In the genomic region with DNA sequence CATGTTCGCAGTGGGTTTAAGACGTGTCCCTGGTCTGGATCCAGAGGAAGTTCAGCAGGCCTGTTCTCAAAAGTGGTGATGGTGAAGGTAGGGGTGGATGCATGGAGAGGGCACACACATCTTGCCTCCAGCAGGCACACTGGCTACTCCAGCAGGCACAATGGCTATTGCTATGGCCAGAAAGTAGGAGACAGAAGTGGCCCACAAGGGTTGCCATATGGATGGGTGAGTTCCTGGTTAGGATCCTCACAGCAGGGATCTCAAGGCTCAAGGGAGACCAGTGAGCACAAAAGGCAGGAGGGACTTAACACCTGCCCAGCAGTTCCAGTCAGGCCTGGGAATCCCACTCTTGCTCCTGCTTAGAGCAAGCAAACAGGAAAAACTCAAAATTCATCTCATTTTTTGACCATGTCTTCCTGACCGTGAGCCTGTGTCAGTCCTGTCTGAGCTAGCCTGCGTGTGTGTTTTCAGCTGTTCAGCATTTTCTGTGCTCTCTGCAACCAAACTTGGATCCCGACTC, we compare ENCODE assay signal across 10 cellular contexts.
DNase-seq lines count a peak whose midpoint lies in the region; ATAC-seq and TF ChIP-seq lines count a peak whose summit lies in the region.
"Had no signal": no experiment of that assay in that cellular context is flagged by ENCODE, and none has a peak within 500 bp of the region (broad histone marks: within the 10 kb centered on the region; RNA-seq: fewer than 3 reads in every experiment).

No MANE protein-coding gene starts in this region.

- H3K79me2 ChIP-seq in Loucy (ENCODE audit: insufficient read depth, low read length) (peaks cover 47% of the 10 kb centered on the region), smooth muscle cell (ENCODE audit: low read depth) (no peaks in the 10 kb centered on the region)

- H3F3A ChIP-seq in Loucy (ENCODE audit: low read depth) (peaks cover 25% of the 10 kb centered on the region), smooth muscle cell (ENCODE audit: low read depth) (no peaks in the 10 kb centered on the region)

- ATAC-seq in GM21526 (IDR thresholded peaks at IDR 0.05; ENCODE audit: low FRiP score, unreplicated experiment) = no peak

- H3K36me3 ChIP-seq in Loucy (ENCODE audit: insufficient read depth, low read length) (peaks cover 64% of the 10 kb centered on the region; the same call in 1 of the 2 replicates), esophagus squamous epithelium (peaks cover 0 to 79% (median 6%) of the 10 kb centered on the region in 3 donors), smooth muscle cell (ENCODE audit: low read depth) (no peaks in the 10 kb centered on the region)

- intact Hi-C loops in esophagus squamous epithelium (cut with DNase I) = no loop called here

- H2AFZ ChIP-seq in Loucy (ENCODE audit: low read length) (no peak overlapping the region), smooth muscle cell (ENCODE audit: low read depth) (no peak overlapping the region)

- no peaks in the 10 kb centered on the region for H4K20me1 ChIP-seq in Loucy (ENCODE audit: insufficient read depth, low read length, poor library complexity, severe bottlenecking)
- no peaks in the 10 kb centered on the region for H4K20me1 ChIP-seq in smooth muscle cell (ENCODE audit: low read depth)

- H3K4me2 ChIP-seq in Loucy (ENCODE audit: low read depth, low read length, poor library complexity, severe bottlenecking) (peak overlapping the region; percentile 87), smooth muscle cell (no peak overlapping the region)

- H3K4me1 ChIP-seq in Loucy (ENCODE audit: insufficient read depth, low read length, poor library complexity, severe bottlenecking) = peaks cover 66% of the 10 kb centered on the region
- H3K4me1 ChIP-seq in esophagus squamous epithelium = peaks cover 0 to 23% (median 0%) of the 10 kb centered on the region in 3 donors
- H3K4me1 ChIP-seq in smooth muscle cell (ENCODE audit: low read depth) = peaks cover 9% of the 10 kb centered on the region

- no peak for TF ChIP-seq POLR2A in esophagus squamous epithelium (IDR thresholded peaks at IDR 0.05)

- H3K4me3 ChIP-seq in GM08714 (ENCODE audit: low read length) = peak overlapping the region; percentile 50; the same call in 1 of the 2 replicates
- peak overlapping the region; percentile 72 for H3K4me3 ChIP-seq in Loucy (ENCODE audit: low read length, poor library complexity, severe bottlenecking)
- peak overlapping the region in 1 of 4 donors; percentile 6 for H3K4me3 ChIP-seq in esophagus squamous epithelium
- H3K4me3 ChIP-seq in smooth muscle cell = no peak overlapping the region

- H3K9me3 ChIP-seq in Loucy (ENCODE audit: insufficient read depth, low read depth, low read length) (no peaks in the 10 kb centered on the region), esophagus squamous epithelium (no peaks in the 10 kb centered on the region), smooth muscle cell (replicated peaks; ENCODE audit: low read depth) (no peaks in the 10 kb centered on the region)

- no peak for TF ChIP-seq CTCF in Loucy (conservative IDR thresholded peaks at IDR 0.05; ENCODE audit: low read length)
- TF ChIP-seq CTCF in esophagus squamous epithelium (IDR thresholded peaks at IDR 0.05) = no peak
- TF ChIP-seq CTCF in smooth muscle cell (IDR thresholded peaks at IDR 0.05; ENCODE audit: borderline replicate concordance, insufficient read depth, poor library complexity, severe bottlenecking) = no peak

- H3K27ac ChIP-seq in esophagus squamous epithelium = peak overlapping the region in 3 of 4 donors; percentile 9 to 57 (median 37)
- H3K27ac ChIP-seq in smooth muscle cell (ENCODE audit: low read depth) = peak overlapping the region; percentile 30

- 77 to 91% methylated on average over 4 to 5 of the region's 5 CpGs for WGBS in esophagus squamous epithelium, 2 donors
- WGBS in smooth muscle cell (ENCODE audit: low lambda C conversion rate) = 90% methylated on average over 5 of the region's 5 CpGs

- H3K9me2 ChIP-seq in Loucy (replicated peaks; ENCODE audit: low read depth, low read length) = no peaks in the 10 kb centered on the region

- H3K27me3 ChIP-seq in Loucy (ENCODE audit: insufficient read depth, low read length, poor library complexity, severe bottlenecking) (no peaks in the 10 kb centered on the region), esophagus squamous epithelium (no peaks in the 10 kb centered on the region), smooth muscle cell (ENCODE audit: low read depth) (no peaks in the 10 kb centered on the region)

- no peak for DNase-seq in esophagus squamous epithelium (lab: John Stamatoyannopoulos, UW)
- no peak for DNase-seq in smooth muscle cell (lab: John Stamatoyannopoulos, UW; ENCODE audit: unreplicated experiment)
- DNase-seq in DMS53 treated with DMSO at 0.1 percent for 48 hours (lab: John Stamatoyannopoulos, UW; ENCODE audit: unreplicated experiment) = no peak
- no peak for DNase-seq in amygdala (lab: John Stamatoyannopoulos, UW)
- DNase-seq: activated gamma-delta T cell; EL; stimulated activated CD4-positive, alpha-beta T cell treated with anti-CD3 and anti-CD28 coated beads, Interleukin-4, amount 100 ng/mL, for 24 hours had no signal

- H3K9ac ChIP-seq in Loucy (ENCODE audit: low read depth, low read length, poor library complexity, severe bottlenecking) (peak overlapping the region; percentile 71), smooth muscle cell (ENCODE audit: low read depth) (no peak overlapping the region)
